9 cellular contexts compared by ENCODE assay signal in the genomic region with DNA sequence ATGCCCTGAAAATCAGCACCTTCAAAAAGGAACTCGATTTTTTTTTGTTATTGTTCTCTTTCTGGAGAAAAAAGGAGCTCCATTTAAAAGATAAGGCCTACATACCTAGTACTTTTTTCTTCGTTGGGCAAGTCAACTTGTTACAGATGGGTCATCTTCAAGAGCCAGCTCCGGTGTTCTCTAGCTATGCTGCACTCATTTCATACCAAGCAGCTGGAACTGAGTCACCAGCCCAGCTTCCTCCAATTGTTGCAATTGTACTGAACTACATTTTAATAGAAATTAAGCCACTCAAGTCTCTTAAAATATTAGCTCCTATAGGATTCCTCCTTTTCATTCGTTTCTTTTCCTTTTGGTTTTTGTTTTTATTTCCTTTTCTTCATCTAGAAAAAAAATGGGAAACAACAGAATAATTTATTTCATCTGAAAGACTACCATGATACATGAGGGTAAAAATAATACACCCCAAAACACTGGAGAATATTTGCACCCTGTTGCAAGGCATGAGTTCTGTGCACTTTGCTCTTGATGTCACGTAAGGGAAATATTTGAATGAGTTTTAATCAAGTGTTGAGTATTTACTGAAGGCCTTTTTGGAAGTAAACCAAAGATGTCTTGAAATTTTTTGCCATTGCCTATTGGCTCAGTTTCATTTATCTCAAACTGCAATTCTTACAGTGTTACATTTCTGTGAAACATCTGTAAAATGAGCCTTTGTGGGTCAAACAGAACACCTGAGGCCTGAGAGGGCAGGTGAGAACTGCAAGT.
A peak's percentile ranks its signal among the peaks of the same experiment; 100 is the strongest.
DNase-seq lines count a peak whose midpoint lies in the region; TF ChIP-seq lines count a peak whose summit lies in the region.
"Had no signal": no experiment of that assay in that cellular context is flagged by ENCODE, and none has a peak within 500 bp of the region (broad histone marks: within the 10 kb centered on the region; RNA-seq: fewer than 3 reads in every experiment).

No MANE protein-coding gene starts in this region.

- no peaks in the 10 kb centered on the region for H3K9me3 ChIP-seq in ascending aorta
- H3K9me3 ChIP-seq in left ventricle myocardium inferior (replicated peaks) = no peaks in the 10 kb centered on the region
- no peaks in the 10 kb centered on the region for H3K9me3 ChIP-seq in tibial artery

- H3K27me3 ChIP-seq in ascending aorta (no peaks in the 10 kb centered on the region), left ventricle myocardium inferior (ENCODE audit: low read depth) (no peaks in the 10 kb centered on the region), tibial artery (no peaks in the 10 kb centered on the region)
- H3K27me3 ChIP-seq: dorsolateral prefrontal cortex had no signal

- DNase-seq in HS-5 (ENCODE audit: low read depth) = peak; percentile 61
- no peak for DNase-seq in ascending aorta (ENCODE audit: low spot score in 2 of 2)
- DNase-seq in left ventricle myocardium inferior = no peak
- DNase-seq in tibial artery = peak in 1 of 2 donors; percentile 48
- DNase-seq in activated CD4-positive, CD25-positive, alpha-beta regulatory T cell (lab: John Stamatoyannopoulos, UW) = no peak
- no peak for DNase-seq in activated CD4-positive, CD25-positive, alpha-beta regulatory T cell treated with anti-CD3 and anti-CD28 coated beads, Interleukin-2, amount 50 U/mL, for 72 hours
- DNase-seq in NCI-H2029 treated with DMSO at 0.1 percent for 48 hours (lab: John Stamatoyannopoulos, UW) = no peak
- DNase-seq: dorsolateral prefrontal cortex, NCI-H2081 had no signal

- H3K27ac ChIP-seq in ascending aorta = peak overlapping the region; percentile 1 to 41
- H3K27ac ChIP-seq in left ventricle myocardium inferior (replicated peaks) = peak overlapping the region; percentile 49
- peak overlapping the region; percentile 3 to 19 for H3K27ac ChIP-seq in tibial artery

- no peak for TF ChIP-seq CTCF in ascending aorta (IDR thresholded peaks at IDR 0.05)
- no peak for TF ChIP-seq CTCF in left ventricle myocardium inferior (IDR thresholded peaks at IDR 0.05; ENCODE audit: borderline replicate concordance)
- no peak for TF ChIP-seq CTCF in tibial artery (IDR thresholded peaks at IDR 0.05)

- intact Hi-C loops in ascending aorta (cut with DNase I) (no loop called here), left ventricle myocardium inferior (cut with micrococcal nuclease) (no loop called here), tibial artery (cut with DNase I; ENCODE audit: low total_unique reads) (loop anchor here (5.0 kb wide), 1 partner anchor 63 kb away; no protein-coding TSS in a partner anchor)

- H3K4me1 ChIP-seq in ascending aorta (peaks cover 12 to 67% of the 10 kb centered on the region in 2 donors), left ventricle myocardium inferior (peaks cover 91% of the 10 kb centered on the region), tibial artery (peaks cover 0 to 96% (median 50%) of the 10 kb centered on the region in 4 donors)

- no peak overlapping the region for H3K4me3 ChIP-seq in ascending aorta
- no peak overlapping the region for H3K4me3 ChIP-seq in left ventricle myocardium inferior
- no peak overlapping the region for H3K4me3 ChIP-seq in tibial artery
- H3K4me3 ChIP-seq: dorsolateral prefrontal cortex had no signal

- H3K36me3 ChIP-seq in ascending aorta (peaks cover 0 to 4% of the 10 kb centered on the region in 2 donors), left ventricle myocardium inferior (peaks cover 4% of the 10 kb centered on the region), tibial artery (no peaks in the 10 kb centered on the region)
